ENCODE assay signal across 1 cellular context in the genomic region with DNA sequence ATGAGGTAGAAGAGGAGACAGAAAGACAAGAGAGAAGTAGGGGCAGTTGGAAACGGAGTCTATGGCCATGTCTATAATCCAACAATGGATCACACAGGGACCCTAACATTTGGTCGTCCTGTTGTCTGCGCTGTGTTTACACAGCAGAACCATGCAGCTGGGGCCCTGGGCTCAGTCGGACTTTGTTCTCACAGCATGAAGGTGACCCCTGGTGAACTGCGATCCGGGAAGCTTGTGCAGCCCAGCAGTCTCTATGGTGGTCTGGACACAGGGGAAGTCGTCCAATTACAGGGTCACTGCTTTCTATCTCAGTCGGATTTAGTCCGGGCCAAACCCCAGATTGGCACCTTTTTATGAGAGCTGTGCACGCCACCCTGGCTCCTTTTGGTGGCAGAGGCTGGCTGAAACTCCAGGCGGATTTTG.
TF ChIP-seq lines count a peak whose summit lies in the region.

No MANE protein-coding gene starts in this region.

TF ChIP-seq in GM23338, 12 proteins besides CTCF, POLR2A, EP300 and RAD21 (continued from another document):
- TF ChIP-seq, protein P1, sequence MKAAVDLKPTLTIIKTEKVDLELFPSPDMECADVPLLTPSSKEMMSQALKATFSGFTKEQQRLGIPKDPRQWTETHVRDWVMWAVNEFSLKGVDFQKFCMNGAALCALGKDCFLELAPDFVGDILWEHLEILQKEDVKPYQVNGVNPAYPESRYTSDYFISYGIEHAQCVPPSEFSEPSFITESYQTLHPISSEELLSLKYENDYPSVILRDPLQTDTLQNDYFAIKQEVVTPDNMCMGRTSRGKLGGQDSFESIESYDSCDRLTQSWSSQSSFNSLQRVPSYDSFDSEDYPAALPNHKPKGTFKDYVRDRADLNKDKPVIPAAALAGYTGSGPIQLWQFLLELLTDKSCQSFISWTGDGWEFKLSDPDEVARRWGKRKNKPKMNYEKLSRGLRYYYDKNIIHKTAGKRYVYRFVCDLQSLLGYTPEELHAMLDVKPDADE (IDR thresholded peaks at IDR 0.05), result no peak
- TF ChIP-seq JUNB (IDR thresholded peaks at IDR 0.05; ENCODE audit: unreplicated experiment) (no peak), EZH2phosphoT487 (IDR thresholded peaks at IDR 0.05; ENCODE audit: unreplicated experiment) (no peak), ZNF114 (CRISPR knock-in tag; IDR thresholded peaks at IDR 0.05) (no peak), ZNF331 (CRISPR knock-in tag; IDR thresholded peaks at IDR 0.05; ENCODE audit: low read depth) (no peak), ZNF462 (CRISPR knock-in tag; IDR thresholded peaks at IDR 0.05) (no peak), NANOG (IDR thresholded peaks at IDR 0.05; ENCODE audit: borderline replicate concordance) (no peak)
- TF ChIP-seq, protein P2, sequence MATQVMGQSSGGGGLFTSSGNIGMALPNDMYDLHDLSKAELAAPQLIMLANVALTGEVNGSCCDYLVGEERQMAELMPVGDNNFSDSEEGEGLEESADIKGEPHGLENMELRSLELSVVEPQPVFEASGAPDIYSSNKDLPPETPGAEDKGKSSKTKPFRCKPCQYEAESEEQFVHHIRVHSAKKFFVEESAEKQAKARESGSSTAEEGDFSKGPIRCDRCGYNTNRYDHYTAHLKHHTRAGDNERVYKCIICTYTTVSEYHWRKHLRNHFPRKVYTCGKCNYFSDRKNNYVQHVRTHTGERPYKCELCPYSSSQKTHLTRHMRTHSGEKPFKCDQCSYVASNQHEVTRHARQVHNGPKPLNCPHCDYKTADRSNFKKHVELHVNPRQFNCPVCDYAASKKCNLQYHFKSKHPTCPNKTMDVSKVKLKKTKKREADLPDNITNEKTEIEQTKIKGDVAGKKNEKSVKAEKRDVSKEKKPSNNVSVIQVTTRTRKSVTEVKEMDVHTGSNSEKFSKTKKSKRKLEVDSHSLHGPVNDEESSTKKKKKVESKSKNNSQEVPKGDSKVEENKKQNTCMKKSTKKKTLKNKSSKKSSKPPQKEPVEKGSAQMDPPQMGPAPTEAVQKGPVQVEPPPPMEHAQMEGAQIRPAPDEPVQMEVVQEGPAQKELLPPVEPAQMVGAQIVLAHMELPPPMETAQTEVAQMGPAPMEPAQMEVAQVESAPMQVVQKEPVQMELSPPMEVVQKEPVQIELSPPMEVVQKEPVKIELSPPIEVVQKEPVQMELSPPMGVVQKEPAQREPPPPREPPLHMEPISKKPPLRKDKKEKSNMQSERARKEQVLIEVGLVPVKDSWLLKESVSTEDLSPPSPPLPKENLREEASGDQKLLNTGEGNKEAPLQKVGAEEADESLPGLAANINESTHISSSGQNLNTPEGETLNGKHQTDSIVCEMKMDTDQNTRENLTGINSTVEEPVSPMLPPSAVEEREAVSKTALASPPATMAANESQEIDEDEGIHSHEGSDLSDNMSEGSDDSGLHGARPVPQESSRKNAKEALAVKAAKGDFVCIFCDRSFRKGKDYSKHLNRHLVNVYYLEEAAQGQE (IDR thresholded peaks at IDR 0.05; ENCODE audit: unreplicated experiment), result no peak
TF ChIP-seq in GM23338: peak in this region for 0.
